13 cellular contexts compared by ENCODE assay signal in genomic region chr9:129052592-129052991, GRCh38. TPM values are rescaled to one million over a fixed set of nuclear protein-coding genes. Genes with fewer than 3 reads are reported as not detected.
DNase-seq lines count a peak whose midpoint lies in the region; ATAC-seq, FAIRE-seq and TF ChIP-seq lines count a peak whose summit lies in the region.
"Had no signal": no experiment of that assay in that cellular context is flagged by ENCODE, and none has a peak within 500 bp of the region (broad histone marks: within the 10 kb centered on the region; RNA-seq: fewer than 3 reads in every experiment).

No MANE protein-coding gene starts in this region.

- TF ChIP-seq CTCF in body of pancreas (IDR thresholded peaks at IDR 0.05) (no peak), kidney (IDR thresholded peaks at IDR 0.05; ENCODE audit: borderline replicate concordance, extremely low read depth, insufficient read depth) (no peak), testis (IDR thresholded peaks at IDR 0.05) (no peak)

- H3K36me3 ChIP-seq in body of pancreas (replicated peaks in 1 of 2; ENCODE audit: insufficient read depth in 1 of 2, low read depth in 2 of 2) (peaks cover 5 to 6% of the 10 kb centered on the region in 2 donors), kidney (ENCODE audit: control insufficient read depth in 1 of 2, insufficient read depth in 2 of 2, low read length in 2 of 2) (peaks cover 21% of the 10 kb centered on the region in 2 donors), testis (ENCODE audit: low read depth, missing control alignments) (no peaks in the 10 kb centered on the region)

- H3K9me3 ChIP-seq in body of pancreas (no peaks in the 10 kb centered on the region), kidney (ENCODE audit: control insufficient read depth in 1 of 2, low read length in 2 of 2) (no peaks in the 10 kb centered on the region), testis (no peaks in the 10 kb centered on the region)
- H3K9me3 ChIP-seq: A549 had no signal

- 12 to 14% methylated on average over 7 to 8 of the region's 8 CpGs for WGBS in body of pancreas, 2 donors
- 64 to 73% methylated on average over 8 of the region's 8 CpGs for WGBS in testis, 2 donors

- no peak overlapping the region for H3K9ac ChIP-seq in kidney (ENCODE audit: low read length in 2 of 2)

- peak; percentile 95 for ATAC-seq in body of pancreas
- ATAC-seq: A549 had no signal

- H3K27me3 ChIP-seq in body of pancreas: no peaks in the 10 kb centered on the region
- H3K27me3 ChIP-seq in testis: no peaks in the 10 kb centered on the region

- FAIRE-seq in kidney (lab: Jason Lieb, UNC): no peak
- FAIRE-seq: A549, colon had no signal

- intact Hi-C loops in body of pancreas (cut with DNase I): no loop called here
- intact Hi-C loops in kidney (cut with DNase I): no loop called here
- intact Hi-C loops in testis (cut with DNase I; ENCODE audit: low total_unique reads): no loop called here

- H3K4me1 ChIP-seq in body of pancreas (peaks cover 16% of the 10 kb centered on the region), kidney (ENCODE audit: control insufficient read depth in 1 of 2, insufficient read depth in 1 of 2, low read depth in 1 of 2, low read length in 2 of 2) (peaks cover 0 to 2% of the 10 kb centered on the region in 2 donors), testis (no peaks in the 10 kb centered on the region)

- TF ChIP-seq POLR2A in body of pancreas (IDR thresholded peaks at IDR 0.05) (peak in 1 of 3 donors; percentile 17), testis (IDR thresholded peaks at IDR 0.05) (no peak)

- DNase-seq in NCI-H1105 treated with DMSO at 0.1 percent for 48 hours (lab: John Stamatoyannopoulos, UW) (peak; percentile 3), NCI-H1105 (lab: John Stamatoyannopoulos, UW) (no peak), body of pancreas (peak; percentile 96 to 99 (median 97)), kidney (peak; percentile 92), testis (peak; percentile 28), NCI-H1930 (lab: John Stamatoyannopoulos, UW) (no peak), GDM1 (lab: John Stamatoyannopoulos, UW) (no peak)
- DNase-seq in activated CD4-positive, alpha-beta T cell treated with anti-CD3 and anti-CD28 coated beads, Interleukin-2, amount 50 U/mL, for 1 hour: no peak
- DNase-seq: activated CD4-positive, alpha-beta memory T cell treated with anti-CD3 and anti-CD28 coated beads, Interleukin-2, amount 10 ng/mL, durations not matched to agents 7 days and 5 days; activated naive CD4-positive, alpha-beta T cell treated with anti-CD3 and anti-CD28 coated beads for 36 hours; DND-41 had no signal

- peak overlapping the region; percentile 62 to 79 (median 71) for H3K27ac ChIP-seq in body of pancreas
- H3K27ac ChIP-seq in kidney (ENCODE audit: low read depth in 2 of 2, low read length in 2 of 2): no peak overlapping the region
- H3K27ac ChIP-seq in testis: no peak overlapping the region
- H3K27ac ChIP-seq: A549 had no signal

- H3K4me3 ChIP-seq in body of pancreas (no peak overlapping the region), kidney (ENCODE audit: low read length in 2 of 2) (no peak overlapping the region), testis (no peak overlapping the region)
- H3K4me3 ChIP-seq: A549 had no signal

RNA-seq across cellular contexts. Expression of gene MIGA2, which starts 16.2 kb away (rescaled TPM):
- total RNA-seq in body of pancreas (10 to 100 TPM; 11.9 to 36.6 TPM), kidney (29.9 TPM), testis (10 to 100 TPM; 42.0 to 42.7 TPM)
- polyA plus RNA-seq in kidney (ENCODE audit: insufficient read depth, low read depth, low replicate concordance) (26.1 TPM), testis (ENCODE audit: insufficient read depth, low read depth, low replicate concordance) (22.9 TPM)

RNA-seq across cellular contexts. Expression of gene SH3GLB2, which starts 24.5 kb away (rescaled TPM):
- total RNA-seq in body of pancreas (100 to 1,000 TPM; 104 to 108 TPM), kidney (128 TPM), testis (10 to 100 TPM; 88.8 to 92.2 TPM)
- polyA plus RNA-seq in kidney (ENCODE audit: insufficient read depth, low read depth, low replicate concordance) (118 TPM), testis (ENCODE audit: insufficient read depth, low read depth, low replicate concordance) (62.3 TPM)

RNA-seq across cellular contexts. Expression of gene DOLPP1, which starts 28.3 kb away (rescaled TPM):
- total RNA-seq in body of pancreas (1 to 10 TPM; 2.9 to 7.9 TPM), kidney (9.1 TPM), testis (10 to 100 TPM; 14.0 to 14.4 TPM)
- polyA plus RNA-seq in kidney (ENCODE audit: insufficient read depth, low read depth, low replicate concordance) (12.1 TPM), testis (ENCODE audit: insufficient read depth, low read depth, low replicate concordance) (17.9 TPM)

RNA-seq across cellular contexts. Expression of gene CRAT, which starts 58.0 kb away (rescaled TPM):
- total RNA-seq in body of pancreas (100 to 1,000 TPM in 1 of 2 donors, 10 to 100 TPM in 1; 84.8 to 112 TPM), kidney (32.3 TPM), testis (100 to 1,000 TPM; 188 to 272 TPM)
- polyA plus RNA-seq in kidney (ENCODE audit: insufficient read depth, low read depth, low replicate concordance) (76.8 TPM), testis (ENCODE audit: insufficient read depth, low read depth, low replicate concordance) (451 TPM)

RNA-seq across cellular contexts. Expression of gene PTPA, which starts 58.6 kb away (rescaled TPM):
- total RNA-seq in body of pancreas (10 to 100 TPM; 32.7 to 52.1 TPM), kidney (164 TPM), testis (100 to 1,000 TPM; 163 to 177 TPM)
- polyA plus RNA-seq in kidney (ENCODE audit: insufficient read depth, low read depth, low replicate concordance) (161 TPM), testis (ENCODE audit: insufficient read depth, low read depth, low replicate concordance) (268 TPM)

Comparison
In these comparisons a context has a peak if more than half of its experiments do, and no peak if none do; other contexts are left out.
1. DNase-seq: peak in NCI-H1105 treated with DMSO at 0.1 percent for 48 hours (single experiment), body of pancreas (4 of 4), kidney (single experiment) and testis (single experiment); none in NCI-H1105 (single experiment), NCI-H1930 (0 of 2), GDM1 (single experiment) and activated CD4-positive, alpha-beta T cell treated with anti-CD3 and anti-CD28 coated beads, Interleukin-2, amount 50 U/mL, for 1 hour (single experiment).
2. H3K27ac ChIP-seq: peak in body of pancreas (4 of 4); none in kidney (0 of 2) and testis (0 of 2).